Comparison of ENCODE assay signal across 27 cellular contexts in the genomic region with DNA sequence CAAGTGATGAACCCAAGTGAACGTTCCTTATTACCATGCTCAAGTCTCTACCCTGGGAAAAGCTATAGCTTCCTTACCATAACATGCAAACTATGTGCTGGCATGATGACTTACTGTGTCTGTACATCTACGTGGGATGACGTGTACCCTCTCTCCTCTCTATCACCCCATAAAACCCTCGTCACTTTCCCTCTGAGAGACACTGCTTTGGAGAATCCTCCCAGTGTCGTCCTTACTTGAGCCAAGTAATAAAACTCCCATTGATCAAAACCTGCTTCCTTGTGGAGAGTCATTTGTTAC.
DNase-seq lines count a peak whose midpoint lies in the region; ATAC-seq, FAIRE-seq and TF ChIP-seq lines count a peak whose summit lies in the region.
"Had no signal": no experiment of that assay in that cellular context is flagged by ENCODE, and none has a peak within 500 bp of the region (broad histone marks: within the 10 kb centered on the region; RNA-seq: fewer than 3 reads in every experiment).

No MANE protein-coding gene starts in this region.

- H2AFZ ChIP-seq in Loucy (ENCODE audit: low read length): no peak overlapping the region
- peak overlapping the region; percentile 35 for H2AFZ ChIP-seq in smooth muscle cell (ENCODE audit: low read depth)

- ATAC-seq in CD4-positive, alpha-beta T cell (ENCODE audit: poor library complexity): no peak
- peak; percentile 62 for ATAC-seq in left colon
- ATAC-seq in GM19328 (IDR thresholded peaks at IDR 0.05; ENCODE audit: unreplicated experiment): no peak
- ATAC-seq: HCT116, Panc1 had no signal

- no peaks in the 10 kb centered on the region for H3K36me3 ChIP-seq in Loucy (ENCODE audit: insufficient read depth, low read length)
- H3K36me3 ChIP-seq in smooth muscle cell (ENCODE audit: low read depth): no peaks in the 10 kb centered on the region
- H3K36me3 ChIP-seq: BE2C had no signal

- H3K4me3 ChIP-seq in Loucy (ENCODE audit: low read length, poor library complexity, severe bottlenecking): no peak overlapping the region
- no peak overlapping the region for H3K4me3 ChIP-seq in smooth muscle cell

- FAIRE-seq in GM19239 (lab: Jason Lieb, UNC): no peak

- H3K27ac Mint-ChIP-seq in CD4-positive, alpha-beta T cell: peak overlapping the region; percentile 31

- H3K36me3 Mint-ChIP-seq in CD4-positive, alpha-beta T cell (ENCODE audit: low read depth): no peaks in the 10 kb centered on the region
- H3K36me3 Mint-ChIP-seq: CD14-positive monocyte had no signal

- POLR2A ChIA-PET in CD4-positive, alpha-beta T cell (lab: Charles Lee): no interaction called here

- 11% methylated on average over 5 of the region's 5 CpGs for WGBS in smooth muscle cell (ENCODE audit: low lambda C conversion rate)

- H4K20me1 ChIP-seq in Loucy (ENCODE audit: insufficient read depth, low read length, poor library complexity, severe bottlenecking) (no peaks in the 10 kb centered on the region), smooth muscle cell (ENCODE audit: low read depth) (no peaks in the 10 kb centered on the region)

- H3K4me3 Mint-ChIP-seq in CD4-positive, alpha-beta T cell: no peak overlapping the region
- H3K4me3 Mint-ChIP-seq: CD14-positive monocyte had no signal

- CTCF ChIA-PET in CD4-positive, alpha-beta T cell (lab: Charles Lee): no interaction called here

- peak overlapping the region; percentile 22 for H3K4me2 ChIP-seq in Loucy (ENCODE audit: low read depth, low read length, poor library complexity, severe bottlenecking)
- H3K4me2 ChIP-seq in smooth muscle cell: no peak overlapping the region

- no peak overlapping the region for H3K27ac ChIP-seq in CD4-positive, alpha-beta T cell (ENCODE audit: low read depth, low read length)
- H3K27ac ChIP-seq in smooth muscle cell (ENCODE audit: low read depth): no peak overlapping the region
- H3K27ac ChIP-seq: RWPE1 had no signal

- H3K4me1 ChIP-seq in Loucy (ENCODE audit: insufficient read depth, low read length, poor library complexity, severe bottlenecking) (peaks cover 14% of the 10 kb centered on the region), smooth muscle cell (ENCODE audit: low read depth) (no peaks in the 10 kb centered on the region)
- H3K4me1 ChIP-seq: BE2C had no signal

- H3K27me3 Mint-ChIP-seq in CD4-positive, alpha-beta T cell: no peaks in the 10 kb centered on the region

- intact Hi-C loops in CD4-positive, alpha-beta T cell (cut with DNase I, micrococcal nuclease): loop anchor here in 1 of 2 experiments (10.0 kb wide), 1 partner anchor 356 kb away; no protein-coding TSS in a partner anchor
- intact Hi-C loops in left colon (cut with DNase I, micrococcal nuclease): no loop called here

- H3K4me1 Mint-ChIP-seq in CD4-positive, alpha-beta T cell (ENCODE audit: low read depth): peaks cover 24% of the 10 kb centered on the region

- H3K9me3 Mint-ChIP-seq in CD4-positive, alpha-beta T cell: peaks cover 10% of the 10 kb centered on the region

- H3K9me3 ChIP-seq in CD4-positive, alpha-beta T cell (ENCODE audit: control insufficient read depth, low read length): no peaks in the 10 kb centered on the region
- H3K9me3 ChIP-seq in Loucy (ENCODE audit: insufficient read depth, low read depth, low read length) (no peaks in the 10 kb centered on the region; the same call in 1 of the 2 replicates), smooth muscle cell (replicated peaks; ENCODE audit: low read depth) (no peaks in the 10 kb centered on the region)

- H3K9me2 ChIP-seq in Loucy (replicated peaks; ENCODE audit: low read depth, low read length): no peaks in the 10 kb centered on the region

- no peak for DNase-seq in CD4-positive, alpha-beta T cell
- DNase-seq in left colon (no peak), smooth muscle cell (lab: John Stamatoyannopoulos, UW; ENCODE audit: unreplicated experiment) (no peak), epidermal melanocyte (ENCODE audit: insufficient read length, low spot score) (no peak), GM19239 (ENCODE audit: insufficient read length, low spot score) (no peak)
- DNase-seq: 8988T, ACHN, BE2C, Calu3, GOT3, IMR-90, KG1, MM.1S, NCI-H1048, NCI-H1417, NCI-H1694, NCI-H2029 treated with DMSO at 0.1 percent for 48 hours, NCI-H2227 treated with DMSO at 0.1 percent for 48 hours, NCI-H510A, NCI-H69, SHP77 had no signal

- H3K9ac ChIP-seq in Loucy (ENCODE audit: low read depth, low read length, poor library complexity, severe bottlenecking): no peak overlapping the region
- no peak overlapping the region for H3K9ac ChIP-seq in smooth muscle cell (ENCODE audit: low read depth)

- no peaks in the 10 kb centered on the region for H3K79me2 ChIP-seq in Loucy (ENCODE audit: insufficient read depth, low read length)
- H3K79me2 ChIP-seq in smooth muscle cell (ENCODE audit: low read depth): no peaks in the 10 kb centered on the region

- H3F3A ChIP-seq in Loucy (ENCODE audit: low read depth) (no peaks in the 10 kb centered on the region), smooth muscle cell (ENCODE audit: low read depth) (no peaks in the 10 kb centered on the region)

- TF ChIP-seq CTCF in CD4-positive, alpha-beta T cell (IDR thresholded peaks at IDR 0.05): no peak
- TF ChIP-seq CTCF in Loucy (conservative IDR thresholded peaks at IDR 0.05; ENCODE audit: low read length): no peak
- TF ChIP-seq CTCF in smooth muscle cell (IDR thresholded peaks at IDR 0.05; ENCODE audit: borderline replicate concordance, insufficient read depth, poor library complexity, severe bottlenecking): no peak

- H3K27me3 ChIP-seq in CD4-positive, alpha-beta T cell (ENCODE audit: control insufficient read depth, insufficient read depth, low read length): no peaks in the 10 kb centered on the region
- H3K27me3 ChIP-seq in Loucy (ENCODE audit: insufficient read depth, low read length, poor library complexity, severe bottlenecking) (no peaks in the 10 kb centered on the region), smooth muscle cell (ENCODE audit: low read depth) (no peaks in the 10 kb centered on the region)
- H3K27me3 ChIP-seq: BE2C had no signal
